ENCODE assay signal across 2 cellular contexts in the genomic region with DNA sequence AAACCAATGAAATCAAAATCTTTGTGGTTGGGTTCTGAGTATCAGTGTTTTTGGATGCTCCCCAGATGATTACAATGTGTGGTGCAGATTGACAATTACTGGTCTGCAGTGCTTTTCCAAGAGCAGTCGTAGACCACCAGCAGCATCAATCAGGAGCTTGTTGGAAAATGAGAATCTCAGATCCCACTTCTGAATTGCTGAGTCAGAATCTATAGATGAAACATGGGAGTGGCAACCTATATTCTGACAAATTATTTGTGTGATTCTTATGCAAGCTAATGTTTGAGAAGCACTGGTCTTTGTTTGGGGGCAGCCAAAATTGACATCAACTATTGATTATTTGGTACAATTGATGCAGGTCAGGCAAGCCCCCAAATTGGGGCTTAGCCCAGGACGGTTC.
TF ChIP-seq lines count a peak whose summit lies in the region.

No MANE protein-coding gene starts in this region.

TF ChIP-seq in HepG2, 621 proteins besides CTCF, POLR2A, EP300 and RAD21:
- peak; percentile 69 to 85 for TF ChIP-seq MAFK (conservative IDR thresholded peaks at IDR 0.05 in 1 of 2, IDR thresholded peaks at IDR 0.05 in 1 of 2; ENCODE audit: low read length in 2 of 2)
- no peak for TF ChIP-seq KDM4B (CRISPR knock-in tag; IDR thresholded peaks at IDR 0.05)
- peak; percentile 65 for TF ChIP-seq MAFF (IDR thresholded peaks at IDR 0.05; ENCODE audit: low read depth, low read length)

TF ChIP-seq in H1, 55 proteins besides CTCF, POLR2A, EP300 and RAD21:
- TF ChIP-seq TBP (IDR thresholded peaks at IDR 0.05; ENCODE audit: low read depth, low read length) (no peak), CBX8 (IDR thresholded peaks at IDR 0.05; ENCODE audit: borderline replicate concordance, low read depth, low read length) (no peak), KDM1A (IDR thresholded peaks at IDR 0.05; ENCODE audit: borderline replicate concordance, low read length) (no peak), SP2 (IDR thresholded peaks at IDR 0.05; ENCODE audit: low read length) (no peak), BACH1 (IDR thresholded peaks at IDR 0.05; ENCODE audit: low read length) (no peak), SIRT6 (IDR thresholded peaks at IDR 0.05; ENCODE audit: low read length) (no peak)
TF ChIP-seq in H1: peak in this region for 0.
